ENCODE assay signal across 8 cellular contexts in the genomic region with DNA sequence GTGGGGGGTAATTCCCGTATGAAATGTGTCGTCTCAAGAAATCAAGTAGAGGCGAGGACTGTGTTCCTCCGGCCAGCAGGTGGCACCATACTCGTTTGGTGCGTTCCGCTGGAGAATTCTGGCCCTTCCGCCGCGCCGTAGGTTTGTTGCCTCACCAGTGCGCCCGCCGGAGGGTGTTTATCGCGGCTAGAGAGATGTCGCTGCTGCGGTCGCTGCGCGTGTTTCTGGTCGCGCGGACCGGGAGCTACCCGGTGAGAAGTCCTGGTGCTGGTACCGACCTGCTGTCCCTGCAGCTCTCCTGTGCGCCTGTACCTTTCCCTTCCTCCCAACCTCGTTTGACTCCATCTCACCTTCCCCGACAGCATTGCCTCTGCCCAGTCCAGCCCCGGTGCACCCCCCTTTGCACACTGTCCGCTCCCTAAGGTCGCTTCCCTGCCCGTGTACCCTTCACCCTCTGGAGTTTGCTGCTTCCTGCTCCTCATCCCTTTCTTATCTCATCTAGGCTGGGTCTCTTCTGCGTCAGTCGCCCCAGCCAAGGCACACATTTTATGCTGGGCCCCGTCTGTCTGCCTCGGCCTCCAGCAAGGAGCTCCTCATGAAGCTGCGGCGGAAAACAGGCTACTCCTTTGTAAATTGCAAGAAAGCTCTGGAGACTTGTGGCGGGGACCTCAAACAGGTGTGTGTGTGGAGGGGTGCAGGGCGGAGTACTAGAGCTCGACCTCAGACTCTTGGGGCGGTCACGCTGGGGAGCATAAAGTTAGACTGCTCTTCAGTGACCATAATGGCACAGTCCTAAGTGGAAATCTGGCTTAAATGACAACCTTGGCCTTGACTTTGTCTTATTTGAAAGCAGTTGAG. TPM values are rescaled to one million over a fixed set of nuclear protein-coding genes. Genes with fewer than 3 reads are reported as not detected.
DNase-seq lines count a peak whose midpoint lies in the region; ATAC-seq and TF ChIP-seq lines count a peak whose summit lies in the region.

A gene (plus strand): TSS at position 180 of the 858 bp plus-strand sequence. CDS start 15 bp downstream, at position 195.

- TF ChIP-seq CTCF in OCI-LY1 (IDR thresholded peaks at IDR 0.05; ENCODE audit: low read length) (peak; percentile 89), epithelial cell of esophagus (IDR thresholded peaks at IDR 0.05; ENCODE audit: insufficient read depth, low read depth, low read length, missing control alignments) (peak; percentile 89)

- H3K9me2 ChIP-seq in OCI-LY1 (ENCODE audit: low read depth, low read length): no peaks in the 10 kb centered on the region

- peaks cover 12% of the 10 kb centered on the region for H3K79me2 ChIP-seq in OCI-LY1 (ENCODE audit: insufficient read depth, low read length)

- peak within 1 kb of the TSS; percentile 84 for H3K4me2 ChIP-seq in OCI-LY1 (ENCODE audit: low read length)

- no peaks in the 10 kb centered on the region for H3K27me3 ChIP-seq in OCI-LY1 (ENCODE audit: insufficient read depth, low read length)

- ATAC-seq in GM21515 (IDR thresholded peaks at IDR 0.05; ENCODE audit: unreplicated experiment): peak; percentile 81

- H4K20me1 ChIP-seq in OCI-LY1 (ENCODE audit: insufficient read depth, low read length): no peaks in the 10 kb centered on the region

- peaks cover 16% of the 10 kb centered on the region for H3K4me1 ChIP-seq in OCI-LY1 (ENCODE audit: insufficient read depth, low read length, severe bottlenecking)

- H3K27ac ChIP-seq in OCI-LY1 (ENCODE audit: low read depth, low read length, poor library complexity, severe bottlenecking): no peak within 1 kb of the TSS

- H3K4me3 ChIP-seq in OCI-LY1 (ENCODE audit: low read depth, low read length, poor library complexity, severe bottlenecking) (peak within 1 kb of the TSS; percentile 94), epithelial cell of esophagus (ENCODE audit: low read length) (peak within 1 kb of the TSS; percentile 74)

- no peak within 1 kb of the TSS for H2AFZ ChIP-seq in OCI-LY1 (ENCODE audit: low read length)

- DNase-seq in DMS114 treated with DMSO at 0.1 percent for 48 hours (lab: John Stamatoyannopoulos, UW; ENCODE audit: unreplicated experiment) (peak; percentile 93), HuH-7 (ENCODE audit: low spot score) (peak; percentile 79), activated T-cell treated with anti-CD3 and anti-CD28 coated beads for 1 hour (ENCODE audit: low read depth) (peak; percentile 99), epithelial cell of esophagus (ENCODE audit: low read depth) (peak; percentile 96), mucosa of gallbladder (ENCODE audit: low spot score) (peak; percentile 97)
- DNase-seq in stimulated activated CD8-positive, alpha-beta memory T cell treated with anti-CD3 and anti-CD28 coated beads, Interleukin-4, amount 100 ng/mL, for 4 hours (ENCODE audit: low read depth in 2 of 2, low spot score in 1 of 2): peak; percentile 90 to 97

- no peaks in the 10 kb centered on the region for H3K9me3 ChIP-seq in OCI-LY1 (ENCODE audit: low read length)

- H3K9ac ChIP-seq in OCI-LY1 (ENCODE audit: low read length): peak within 1 kb of the TSS; percentile 91

- no peaks in the 10 kb centered on the region for H3F3A ChIP-seq in OCI-LY1 (ENCODE audit: insufficient read depth, low read length)

- peaks cover 27% of the 10 kb centered on the region for H3K36me3 ChIP-seq in OCI-LY1 (ENCODE audit: insufficient read depth, low read length)

RNA-seq across cellular contexts. Expression of the gene that starts here (rescaled TPM):
- 29.3 TPM for total RNA-seq in mucosa of gallbladder
